8 cellular contexts compared by ENCODE assay signal in the genomic region with DNA sequence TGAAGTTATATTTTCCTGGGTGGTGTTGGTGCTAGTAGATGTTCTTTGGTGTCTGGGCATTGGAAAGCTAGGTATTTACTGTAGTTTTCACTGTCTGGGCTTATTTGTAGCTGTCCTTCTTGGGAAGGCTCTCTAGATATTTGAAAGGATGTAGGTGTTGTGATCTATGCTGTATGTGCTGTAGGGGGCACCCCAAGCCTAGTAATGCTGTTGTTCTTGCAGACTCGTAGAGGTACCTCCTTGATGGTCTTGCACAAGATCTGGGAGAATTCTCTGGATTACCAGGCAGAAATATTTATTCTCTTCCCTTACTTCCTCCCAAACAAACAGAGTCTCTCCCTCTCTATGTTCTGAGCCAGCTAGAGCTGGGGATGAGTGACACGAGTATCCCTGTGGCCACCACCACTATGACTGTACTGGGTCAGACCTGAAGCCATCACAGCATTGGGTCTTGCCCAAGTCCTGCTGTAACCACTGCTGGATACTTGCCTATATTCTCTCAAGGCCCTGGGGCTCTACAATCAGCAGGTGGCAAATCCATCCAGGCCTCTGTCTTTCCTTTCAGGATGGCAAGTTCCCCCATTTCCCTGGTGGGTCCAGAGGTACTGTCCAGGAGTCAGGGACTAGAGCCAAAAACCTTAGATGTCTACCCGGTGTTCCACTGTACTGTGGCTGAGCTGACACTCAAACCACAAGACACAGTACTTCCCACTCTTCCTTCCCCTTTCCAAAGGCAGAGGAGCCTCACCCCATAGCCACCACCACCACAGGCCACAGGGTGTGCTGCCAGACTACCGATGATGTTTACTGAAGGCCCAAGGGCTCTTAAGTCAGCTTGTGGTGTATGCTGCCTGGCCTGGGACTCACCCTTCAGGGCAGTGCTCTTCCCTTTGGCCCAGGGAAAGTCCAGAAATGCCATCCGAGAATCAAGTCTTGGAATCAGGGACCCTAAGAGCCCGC.
DNase-seq lines count a peak whose midpoint lies in the region; ATAC-seq and TF ChIP-seq lines count a peak whose summit lies in the region.

No MANE protein-coding gene starts in this region.

- H3K27ac Mint-ChIP-seq in CD4-positive, alpha-beta T cell: no peak overlapping the region
- H3K27ac Mint-ChIP-seq in central memory CD8-positive, alpha-beta T cell (ENCODE audit: low read depth): no peak overlapping the region

- no peak overlapping the region for H3K4me3 Mint-ChIP-seq in CD4-positive, alpha-beta T cell
- no peak overlapping the region for H3K4me3 Mint-ChIP-seq in central memory CD8-positive, alpha-beta T cell

- H3K4me1 Mint-ChIP-seq in CD4-positive, alpha-beta T cell (ENCODE audit: low read depth): no peaks in the 10 kb centered on the region
- H3K4me1 Mint-ChIP-seq in central memory CD8-positive, alpha-beta T cell: peaks cover 7% of the 10 kb centered on the region

- peaks cover 5% of the 10 kb centered on the region for H3K27me3 Mint-ChIP-seq in CD4-positive, alpha-beta T cell
- H3K27me3 Mint-ChIP-seq in central memory CD8-positive, alpha-beta T cell: peaks cover 26% of the 10 kb centered on the region

- intact Hi-C loops in CD4-positive, alpha-beta T cell (cut with DNase I, micrococcal nuclease): loop anchor here (2.0 to 10.0 kb wide), 3 partner anchors 780 to 2002 kb away; no protein-coding TSS in a partner anchor
- intact Hi-C loops in aorta (cut with DNase I): loop anchor here (10.0 kb wide), 1 partner anchor 782 kb away; no protein-coding TSS in a partner anchor

- H3K9me3 Mint-ChIP-seq in CD4-positive, alpha-beta T cell: no peaks in the 10 kb centered on the region
- no peaks in the 10 kb centered on the region for H3K9me3 Mint-ChIP-seq in central memory CD8-positive, alpha-beta T cell

- CTCF ChIA-PET in CD4-positive, alpha-beta T cell (lab: Charles Lee): interaction anchor here (1.0 kb wide), 1 partner anchor 9 kb away, joined by 3 read pairs; no protein-coding TSS in a partner anchor

- no peaks in the 10 kb centered on the region for H3K36me3 Mint-ChIP-seq in CD4-positive, alpha-beta T cell (ENCODE audit: low read depth)
- no peaks in the 10 kb centered on the region for H3K36me3 Mint-ChIP-seq in central memory CD8-positive, alpha-beta T cell (ENCODE audit: insufficient read depth)

- no peaks in the 10 kb centered on the region for H3K36me3 ChIP-seq in aorta (ENCODE audit: control insufficient read depth in 1 of 2, insufficient read depth in 2 of 2, low read length in 1 of 2)

- H3K27me3 ChIP-seq in CD4-positive, alpha-beta T cell (ENCODE audit: control insufficient read depth, insufficient read depth, low read length): no peaks in the 10 kb centered on the region
- H3K27me3 ChIP-seq in HL-60 (ENCODE audit: insufficient read depth, poor library complexity, severe bottlenecking) (no peaks in the 10 kb centered on the region), aorta (ENCODE audit: control insufficient read depth in 1 of 2, insufficient read depth in 2 of 2, low read length in 1 of 2) (no peaks in the 10 kb centered on the region)

- 72 to 73% methylated on average over 6 of the region's 6 CpGs for WGBS in aorta, 2 donors

- POLR2A ChIA-PET in CD4-positive, alpha-beta T cell (lab: Charles Lee): no interaction called here

- peak; percentile 29 for TF ChIP-seq CTCF in CD4-positive, alpha-beta T cell (IDR thresholded peaks at IDR 0.05)
- TF ChIP-seq CTCF in HL-60 (IDR thresholded peaks at IDR 0.05; ENCODE audit: insufficient read depth, low read length): no peak

- no peak overlapping the region for H3K27ac ChIP-seq in CD4-positive, alpha-beta T cell (ENCODE audit: low read depth, low read length)
- H3K27ac ChIP-seq in HL-60 (replicated peaks) (no peak overlapping the region), aorta (ENCODE audit: low read depth in 1 of 2, low read length in 2 of 2) (no peak overlapping the region)

- H3K4me3 ChIP-seq in HL-60 (replicated peaks; ENCODE audit: insufficient read depth, low read length): no peak overlapping the region
- no peak overlapping the region for H3K4me3 ChIP-seq in aorta (ENCODE audit: low read length in 2 of 2)

- H3K4me1 ChIP-seq in aorta (ENCODE audit: control insufficient read depth in 1 of 2, insufficient read depth in 2 of 2, low read length in 2 of 2): no peaks in the 10 kb centered on the region

- peak; percentile 52 for ATAC-seq in CD4-positive, alpha-beta T cell (ENCODE audit: poor library complexity)
- ATAC-seq in central memory CD8-positive, alpha-beta T cell (replicated peaks; ENCODE audit: extremely low read depth, poor library complexity, severe bottlenecking): peak; percentile 36
- ATAC-seq in aorta (ENCODE audit: low FRiP score) (peak; percentile 44), HG03280 (IDR thresholded peaks at IDR 0.05; ENCODE audit: unreplicated experiment) (no peak)

- peak in 9 of 10 experiments; percentile 4 to 33 (median 14) for DNase-seq in CD4-positive, alpha-beta T cell
- DNase-seq in HL-60 (ENCODE audit: low read depth in 1 of 2, low spot score in 1 of 2) (peak; percentile 5 to 83), SKM-1 treated with dmso at 0.1 percent for 144 hours (lab: John Stamatoyannopoulos, UW; ENCODE audit: unreplicated experiment) (peak; percentile 85), myocyte (ENCODE audit: low read depth) (peak; percentile 32), aorta (peak in 1 of 2 donors; percentile 59), NCI-H446 (lab: John Stamatoyannopoulos, UW) (no peak)
- DNase-seq in central memory CD8-positive, alpha-beta T cell (ENCODE audit: low spot score in 2 of 2): peak in 1 of 2 donors; percentile 15

- H3K9me3 ChIP-seq in CD4-positive, alpha-beta T cell (ENCODE audit: control insufficient read depth, low read length): no peaks in the 10 kb centered on the region
- no peaks in the 10 kb centered on the region for H3K9me3 ChIP-seq in aorta (ENCODE audit: control insufficient read depth, low read length)

Comparison
In these comparisons a context has a peak if more than half of its experiments do, and no peak if none do; other contexts are left out.
1. DNase-seq: peak in CD4-positive, alpha-beta T cell (9 of 10), HL-60 (2 of 2), SKM-1 treated with dmso at 0.1 percent for 144 hours (single experiment) and myocyte (single experiment); none in NCI-H446 (0 of 2).